20 cellular contexts compared by ENCODE assay signal in the genomic region with DNA sequence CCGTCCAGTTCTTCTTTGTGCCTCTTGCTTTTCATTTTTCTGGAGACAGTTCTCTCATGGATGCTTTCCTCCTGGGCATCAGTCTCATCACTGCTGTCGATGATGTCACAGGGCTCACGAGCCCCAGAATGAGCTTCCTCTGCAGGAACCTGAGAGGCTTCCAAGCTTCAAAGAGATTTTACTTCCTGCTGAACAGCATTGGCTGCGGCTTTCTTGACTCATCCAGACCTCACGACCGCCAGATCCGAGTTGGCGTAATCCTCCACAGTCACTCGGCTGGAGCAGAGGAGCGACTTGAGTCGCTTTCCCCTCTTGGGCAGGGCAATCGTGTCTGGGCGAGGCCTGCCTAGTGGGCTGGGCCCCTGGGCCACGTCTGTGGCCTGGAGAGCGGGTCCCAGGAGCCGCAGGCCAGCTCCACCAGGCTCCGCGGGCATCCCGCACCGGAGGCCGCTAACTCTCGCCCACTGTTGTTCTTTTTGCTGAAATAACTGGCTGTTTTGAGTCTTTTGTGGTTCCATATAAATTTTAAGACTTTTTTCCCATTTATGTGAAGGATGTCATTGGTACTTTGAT. TPM values are rescaled to one million over a fixed set of nuclear protein-coding genes. Genes with fewer than 3 reads are reported as not detected.
DNase-seq lines count a peak whose midpoint lies in the region; ATAC-seq and TF ChIP-seq lines count a peak whose summit lies in the region.
"Had no signal": no experiment of that assay in that cellular context is flagged by ENCODE, and none has a peak within 500 bp of the region (broad histone marks: within the 10 kb centered on the region; RNA-seq: fewer than 3 reads in every experiment).

No MANE protein-coding gene starts in this region.

- POLR2A ChIA-PET in activated CD4-positive, alpha-beta memory T cell treated with anti-CD3 and anti-CD28 coated beads for 36 hours (lab: Charles Lee) = no interaction called here
- POLR2A ChIA-PET in Caco-2 (lab: Charles Lee) = no interaction called here

- CTCF ChIA-PET in activated naive CD4-positive, alpha-beta T cell treated with anti-CD3 and anti-CD28 coated beads for 36 hours (lab: Charles Lee) = no interaction called here
- CTCF ChIA-PET in activated CD4-positive, alpha-beta memory T cell treated with anti-CD3 and anti-CD28 coated beads for 36 hours (lab: Charles Lee) = no interaction called here
- CTCF ChIA-PET in Caco-2 (lab: Charles Lee) = no interaction called here

- H3K4me1 ChIP-seq in Caco-2 = no peaks in the 10 kb centered on the region
- H3K4me1 ChIP-seq: body of pancreas had no signal

- no peaks in the 10 kb centered on the region for H3K9me3 ChIP-seq in Caco-2
- H3K9me3 ChIP-seq: body of pancreas had no signal

- no peaks in the 10 kb centered on the region for H3K36me3 Mint-ChIP-seq in activated naive CD4-positive, alpha-beta T cell treated with anti-CD3 and anti-CD28 coated beads for 36 hours (ENCODE audit: low read depth)
- no peaks in the 10 kb centered on the region for H3K36me3 Mint-ChIP-seq in activated CD4-positive, alpha-beta memory T cell treated with anti-CD3 and anti-CD28 coated beads for 36 hours
- no peaks in the 10 kb centered on the region for H3K36me3 Mint-ChIP-seq in Caco-2 (ENCODE audit: insufficient read depth, unreplicated experiment)

- H3K36me3 ChIP-seq in Caco-2 (ENCODE audit: control insufficient read depth, insufficient read depth, low read length) = no peaks in the 10 kb centered on the region

- ATAC-seq in HG03571 (IDR thresholded peaks at IDR 0.05; ENCODE audit: unreplicated experiment) = no peak
- ATAC-seq: body of pancreas had no signal

- no peak overlapping the region for H3K4me3 ChIP-seq in Caco-2 (ENCODE audit: low read depth, low read length)
- H3K4me3 ChIP-seq: body of pancreas, lung, smooth muscle cell had no signal

- H3K4me1 Mint-ChIP-seq in activated naive CD4-positive, alpha-beta T cell treated with anti-CD3 and anti-CD28 coated beads for 36 hours (ENCODE audit: low read depth) = peaks cover 4% of the 10 kb centered on the region
- no peaks in the 10 kb centered on the region for H3K4me1 Mint-ChIP-seq in activated CD4-positive, alpha-beta memory T cell treated with anti-CD3 and anti-CD28 coated beads for 36 hours (ENCODE audit: low read depth)
- no peaks in the 10 kb centered on the region for H3K4me1 Mint-ChIP-seq in Caco-2 (ENCODE audit: low read depth, unreplicated experiment)
- H3K4me1 Mint-ChIP-seq: activated B cell treated with CpG ODN at 0.5 μM for 24 hours, naive B cell had no signal

- H3K9me3 Mint-ChIP-seq in activated naive CD4-positive, alpha-beta T cell treated with anti-CD3 and anti-CD28 coated beads for 36 hours = no peaks in the 10 kb centered on the region
- H3K9me3 Mint-ChIP-seq in activated CD4-positive, alpha-beta memory T cell treated with anti-CD3 and anti-CD28 coated beads for 36 hours = peaks cover 2% of the 10 kb centered on the region
- H3K9me3 Mint-ChIP-seq in Caco-2 (ENCODE audit: unreplicated experiment) = no peaks in the 10 kb centered on the region

- intact Hi-C loops in activated naive CD4-positive, alpha-beta T cell treated with anti-CD3 and anti-CD28 coated beads for 36 hours (cut with micrococcal nuclease) = no loop called here
- intact Hi-C loops in activated CD4-positive, alpha-beta memory T cell treated with anti-CD3 and anti-CD28 coated beads for 36 hours (cut with micrococcal nuclease) = no loop called here
- intact Hi-C loops in Caco-2 (cut with micrococcal nuclease; ENCODE audit: unreplicated experiment) = no loop called here

- H3K4me3 Mint-ChIP-seq in activated naive CD4-positive, alpha-beta T cell treated with anti-CD3 and anti-CD28 coated beads for 36 hours = no peak overlapping the region
- H3K4me3 Mint-ChIP-seq in activated CD4-positive, alpha-beta memory T cell treated with anti-CD3 and anti-CD28 coated beads for 36 hours = no peak overlapping the region
- no peak overlapping the region for H3K4me3 Mint-ChIP-seq in Caco-2 (ENCODE audit: unreplicated experiment)
- H3K4me3 Mint-ChIP-seq: activated B cell treated with CpG ODN at 0.5 μM for 24 hours; naive B cell; stimulated activated naive CD8-positive, alpha-beta T cell treated with anti-CD3 and anti-CD28 coated beads, Interleukin-15, Interleukin-2, amounts not matched to agents 100 ng/mL and 50 ng/mL, for 24 hours had no signal

- H3K27ac Mint-ChIP-seq in activated naive CD4-positive, alpha-beta T cell treated with anti-CD3 and anti-CD28 coated beads for 36 hours = no peak overlapping the region
- H3K27ac Mint-ChIP-seq in activated CD4-positive, alpha-beta memory T cell treated with anti-CD3 and anti-CD28 coated beads for 36 hours = no peak overlapping the region
- no peak overlapping the region for H3K27ac Mint-ChIP-seq in Caco-2 (ENCODE audit: unreplicated experiment)
- H3K27ac Mint-ChIP-seq: activated B cell treated with CpG ODN at 0.5 μM for 24 hours; naive B cell; progenitor cell of endocrine pancreas; stimulated activated naive CD8-positive, alpha-beta T cell treated with anti-CD3 and anti-CD28 coated beads, Interleukin-15, Interleukin-2, amounts not matched to agents 100 ng/mL and 50 ng/mL, for 24 hours had no signal

- no TSS peak for BruUV-seq in Caco-2 (replicated peaks; lab: Mats Ljungman, UMichigan)

- H3K27me3 Mint-ChIP-seq in activated naive CD4-positive, alpha-beta T cell treated with anti-CD3 and anti-CD28 coated beads for 36 hours (ENCODE audit: low read depth) = peaks cover 5% of the 10 kb centered on the region
- peaks cover 18% of the 10 kb centered on the region for H3K27me3 Mint-ChIP-seq in activated CD4-positive, alpha-beta memory T cell treated with anti-CD3 and anti-CD28 coated beads for 36 hours
- peaks cover 4% of the 10 kb centered on the region for H3K27me3 Mint-ChIP-seq in Caco-2 (ENCODE audit: insufficient read depth, unreplicated experiment)
- H3K27me3 Mint-ChIP-seq: progenitor cell of endocrine pancreas had no signal

- DNase-seq in activated naive CD4-positive, alpha-beta T cell treated with anti-CD3 and anti-CD28 coated beads for 36 hours = peak; percentile 29
- no peak for DNase-seq in activated naive CD4-positive, alpha-beta T cell treated with Interleukin-2 at 50 U/mL for 16 hours
- DNase-seq in activated CD4-positive, alpha-beta memory T cell treated with anti-CD3 and anti-CD28 coated beads for 36 hours = peak; percentile 35
- DNase-seq in central memory CD4-positive, alpha-beta T cell = peak; percentile 21
- DNase-seq in Caco-2 (no peak), iPS-NIHi7 (ENCODE audit: extremely low spot score) (no peak), NOMO-1 (lab: John Stamatoyannopoulos, UW; ENCODE audit: unreplicated experiment in 2 of 2) (no peak)
- DNase-seq: ACHN, activated B cell treated with CpG ODN at 0.5 μM for 24 hours, activated gamma-delta T cell, body of pancreas, glutamatergic neuron, IMR-90, naive B cell, NCI-H774 had no signal

- H3K27me3 ChIP-seq in Caco-2 (replicated peaks; ENCODE audit: control insufficient read depth, insufficient read depth, low read length) = no peaks in the 10 kb centered on the region
- H3K27me3 ChIP-seq: body of pancreas had no signal

- TF ChIP-seq CTCF in Caco-2 (IDR thresholded peaks at IDR 0.05; ENCODE audit: insufficient read depth in 1 of 2, low read depth in 1 of 2, low read length in 1 of 2, severe bottlenecking in 1 of 2, unreplicated experiment in 1 of 2) = no peak

RNA-seq across cellular contexts. Expression of a gene that starts 20.8 kb away (rescaled TPM):
- 10 to 100 TPM; 13.8 to 14.5 TPM for total RNA-seq in activated naive CD4-positive, alpha-beta T cell treated with anti-CD3 and anti-CD28 coated beads for 36 hours
- total RNA-seq in activated CD4-positive, alpha-beta memory T cell treated with anti-CD3 and anti-CD28 coated beads for 36 hours = 10 to 100 TPM; 12.6 to 15.0 TPM
- 24.9 and 26.6 TPM in 2 replicates for total RNA-seq in Caco-2 (2022)

Comparison
In these comparisons a context has a peak if more than half of its experiments do, and no peak if none do; other contexts are left out.
1. DNase-seq: peak in activated naive CD4-positive, alpha-beta T cell treated with anti-CD3 and anti-CD28 coated beads for 36 hours (single experiment), activated CD4-positive, alpha-beta memory T cell treated with anti-CD3 and anti-CD28 coated beads for 36 hours (single experiment) and central memory CD4-positive, alpha-beta T cell (single experiment); none in activated naive CD4-positive, alpha-beta T cell treated with Interleukin-2 at 50 U/mL for 16 hours (single experiment), Caco-2 (0 of 2), iPS-NIHi7 (single experiment) and NOMO-1 (0 of 2).